Comparison of ENCODE assay signal across 9 cellular contexts in genomic region chr14:21039585-21040369, GRCh38. TPM values are rescaled to one million over a fixed set of nuclear protein-coding genes. Genes with fewer than 3 reads are reported as not detected.
DNase-seq lines count a peak whose midpoint lies in the region; FAIRE-seq and TF ChIP-seq lines count a peak whose summit lies in the region.
"Had no signal": no experiment of that assay in that cellular context is flagged by ENCODE, and none has a peak within 500 bp of the region (broad histone marks: within the 10 kb centered on the region; RNA-seq: fewer than 3 reads in every experiment).

No MANE protein-coding gene starts in this region.

- H3K27ac ChIP-seq in RWPE1 (no peak overlapping the region), liver (ENCODE audit: low read depth in 1 of 2, low read length in 2 of 2) (peak overlapping the region; percentile 59 to 68), thyroid gland (peak overlapping the region; percentile 63 to 81 (median 75))

- TF ChIP-seq CTCF in RWPE1 (conservative IDR thresholded peaks at IDR 0.05; ENCODE audit: low read depth), result peak; percentile 68
- peak; percentile 73 for TF ChIP-seq CTCF in liver (IDR thresholded peaks at IDR 0.05; ENCODE audit: low read depth, low read length, missing input control)
- peak; percentile 38 to 73 (median 62) for TF ChIP-seq CTCF in thyroid gland (IDR thresholded peaks at IDR 0.05)

- TF ChIP-seq RAD21 in liver (IDR thresholded peaks at IDR 0.05), result peak; percentile 92 to 95

- CTCF ChIA-PET in RWPE1 (lab: Yijun Ruan, JAX), result interaction anchor here (0.6 to 4.6 kb wide), 13 partner anchors 9 to 348 kb away, joined by 3 to 83 read pairs (median 4); no protein-coding TSS in a partner anchor

- peak overlapping the region in 1 of 2 donors; percentile 51 for H3K9ac ChIP-seq in liver (ENCODE audit: low read depth in 1 of 2, low read length in 2 of 2)

- TF ChIP-seq POLR2A in thyroid gland (IDR thresholded peaks at IDR 0.05), result no peak

- no peak for FAIRE-seq in HTR-8/SVneo (lab: Jason Lieb, UNC)

- no peak overlapping the region for H3K4me3 ChIP-seq in liver (ENCODE audit: low read depth in 1 of 3, low read length in 3 of 3)
- no peak overlapping the region for H3K4me3 ChIP-seq in thyroid gland (replicated peaks in 1 of 3)

- WGBS in liver, result 25% methylated on average over 8 of the region's 8 CpGs
- WGBS in thyroid gland, 2 donors, result 51 to 63% methylated on average over 8 of the region's 8 CpGs

- H3K9me3 ChIP-seq in liver (ENCODE audit: control insufficient read depth in 4 of 4, low read length in 3 of 4) (no peaks in the 10 kb centered on the region), thyroid gland (no peaks in the 10 kb centered on the region)

- H3K4me1 ChIP-seq in liver (ENCODE audit: control insufficient read depth in 4 of 4, insufficient read depth in 4 of 4, low read length in 3 of 4) (peaks cover 15 to 67% (median 51%) of the 10 kb centered on the region in 4 donors), thyroid gland (peaks cover 28 to 40% of the 10 kb centered on the region in 2 donors)

- intact Hi-C loops in thyroid gland (cut with DNase I), result loop anchor here (2.0 kb wide), 1 partner anchor 23 kb away; no protein-coding TSS in a partner anchor

- DNase-seq in Daoy (ENCODE audit: low read depth) (peak; percentile 46), HTR-8/SVneo (ENCODE audit: insufficient read length, low spot score) (peak; percentile 52), RWPE1 (ENCODE audit: low spot score) (peak; percentile 72), dermis microvascular lymphatic vessel endothelial cell (ENCODE audit: low read depth in 2 of 2) (peak; percentile 52 to 61), thyroid gland (peak; percentile 43 to 56), GOT3 (lab: John Stamatoyannopoulos, UW) (no peak)
- no peak for DNase-seq in activated T-cell treated with anti-CD3 and anti-CD28 coated beads, Interleukin-2, amount 50 U/mL, for 48 hours

- POLR2A ChIA-PET in RWPE1 (lab: Yijun Ruan, JAX; ENCODE audit: low non-redundant PET), result no interaction called here

- H3K36me3 ChIP-seq in liver (ENCODE audit: control insufficient read depth in 4 of 4, insufficient read depth in 3 of 4, low read depth in 1 of 4, low read length in 3 of 4) (no peaks in the 10 kb centered on the region), thyroid gland (no peaks in the 10 kb centered on the region)

- no peaks in the 10 kb centered on the region for H3K27me3 ChIP-seq in liver (ENCODE audit: control insufficient read depth in 4 of 4, insufficient read depth in 4 of 4, low read length in 3 of 4)
- no peaks in the 10 kb centered on the region for H3K27me3 ChIP-seq in thyroid gland

TF ChIP-seq in liver, 16 proteins besides CTCF, POLR2A, EP300 and RAD21:
- no peak for TF ChIP-seq NR2F2 (IDR thresholded peaks at IDR 0.05)
- peak in 1 of 2 donors; percentile 21 for TF ChIP-seq HNF4A (conservative IDR thresholded peaks at IDR 0.05)
- TF ChIP-seq HNF4G (IDR thresholded peaks at IDR 0.05), result no peak
- no peak for TF ChIP-seq FOXA2 (IDR thresholded peaks at IDR 0.05)
- peak; percentile 13 for TF ChIP-seq REST (IDR thresholded peaks at IDR 0.05)
- peak in 1 of 2 donors; percentile 48 for TF ChIP-seq RXRA (IDR thresholded peaks at IDR 0.05)
- no peak for TF ChIP-seq MAX (IDR thresholded peaks at IDR 0.05)
- TF ChIP-seq ATF3 (IDR thresholded peaks at IDR 0.05), result no peak

RNA-seq across cellular contexts. Expression of gene RNASE7, which starts 2.4 kb away (rescaled TPM):
- total RNA-seq in Daoy (2014; rRNA removed; shearing (Covaris generic)), result not detected in 2 replicates
- not detected in 2 replicates for total RNA-seq in dermis microvascular lymphatic vessel endothelial cell
- under 1 TPM in 1 of 2 donors, not detected in 1; 0.33 TPM for total RNA-seq in liver
- under 1 TPM; 0.11 to 0.12 TPM for polyA plus RNA-seq in liver
- not detected for total RNA-seq in thyroid gland
- total RNA-seq: activated CD8-positive, alpha-beta memory T cell treated with anti-CD3 and anti-CD28 coated beads for 36 hours had no signal

RNA-seq across cellular contexts. Expression of gene RNASE13, which starts 5.2 kb away (rescaled TPM):
- total RNA-seq in Daoy (2014; rRNA removed; shearing (Covaris generic)), result not detected in 2 replicates
- not detected in 2 replicates for total RNA-seq in dermis microvascular lymphatic vessel endothelial cell
- under 1 TPM; 0.05 to 0.08 TPM for total RNA-seq in liver
- polyA plus RNA-seq in liver, result not detected
- not detected for total RNA-seq in thyroid gland
- total RNA-seq: activated CD8-positive, alpha-beta memory T cell treated with anti-CD3 and anti-CD28 coated beads for 36 hours had no signal

RNA-seq across cellular contexts. Expression of gene TPPP2, which starts 9.8 kb away (rescaled TPM):
- not detected in 2 replicates for total RNA-seq in Daoy (2014; rRNA removed; shearing (Covaris generic))
- not detected in 2 replicates for total RNA-seq in dermis microvascular lymphatic vessel endothelial cell
- 1 to 10 TPM; 1.6 to 5.9 TPM for total RNA-seq in liver
- polyA plus RNA-seq in liver, result 1 to 10 TPM; 1.5 to 1.6 TPM
- not detected for total RNA-seq in thyroid gland
- total RNA-seq: activated CD8-positive, alpha-beta memory T cell treated with anti-CD3 and anti-CD28 coated beads for 36 hours had no signal

RNA-seq across cellular contexts. Expression of gene NDRG2, which starts 14.9 kb away (rescaled TPM):
- total RNA-seq in Daoy (2014; rRNA removed; shearing (Covaris generic)), result 6.3 and 22.7 TPM in 2 replicates
- total RNA-seq in dermis microvascular lymphatic vessel endothelial cell (2.1 and 7.0 TPM in 2 replicates), liver (100 to 1,000 TPM; 107 to 191 TPM), thyroid gland (100 to 1,000 TPM; 152 to 212 (median 183) TPM)
- polyA plus RNA-seq in liver, result 100 to 1,000 TPM in 1 of 2 donors, 10 to 100 TPM in 1; 72.9 to 156 TPM

RNA-seq across cellular contexts. Expression of gene RNASE8, which starts 17.8 kb away (rescaled TPM):
- total RNA-seq in Daoy (2014; rRNA removed; shearing (Covaris generic)), result not detected in 2 replicates
- total RNA-seq in dermis microvascular lymphatic vessel endothelial cell, result not detected in 2 replicates
- total RNA-seq in liver, result not detected
- not detected for polyA plus RNA-seq in liver
- total RNA-seq in thyroid gland, result not detected
- total RNA-seq: activated CD8-positive, alpha-beta memory T cell treated with anti-CD3 and anti-CD28 coated beads for 36 hours had no signal

Comparison
In these comparisons a context has a peak if more than half of its experiments do, and no peak if none do; other contexts are left out.
1. DNase-seq: peak in Daoy (single experiment), HTR-8/SVneo (single experiment), RWPE1 (single experiment), dermis microvascular lymphatic vessel endothelial cell (2 of 2) and thyroid gland (2 of 2); none in activated T-cell treated with anti-CD3 and anti-CD28 coated beads, Interleukin-2, amount 50 U/mL, for 48 hours (0 of 2) and GOT3 (single experiment).
2. Peak in every context shown above with its lines, with median percentiles within 50 percentile points of each other: CTCF ChIP-seq.